In genomic region chr22:42963231-42963595, GRCh38 we compare ENCODE assay signal across 15 cellular contexts. TPM values are rescaled to one million over a fixed set of nuclear protein-coding genes. Genes with fewer than 3 reads are reported as not detected.
DNase-seq lines count a peak whose midpoint lies in the region; ATAC-seq and TF ChIP-seq lines count a peak whose summit lies in the region.
"Had no signal": no experiment of that assay in that cellular context is flagged by ENCODE, and none has a peak within 500 bp of the region (broad histone marks: within the 10 kb centered on the region; RNA-seq: fewer than 3 reads in every experiment).

No MANE protein-coding gene starts in this region.

- no peaks in the 10 kb centered on the region for H3K9me3 ChIP-seq in left ventricle myocardium inferior (replicated peaks)
- H3K9me3 ChIP-seq in duodenal mucosa (ENCODE audit: control insufficient read depth in 1 of 2, low read length in 2 of 2) = no peaks in the 10 kb centered on the region
- H3K9me3 ChIP-seq in upper lobe of right lung = no peaks in the 10 kb centered on the region
- H3K9me3 ChIP-seq: heart right ventricle, thoracic aorta had no signal

- intact Hi-C loops in left ventricle myocardium inferior (cut with micrococcal nuclease) (no loop called here), Right ventricle myocardium superior (cut with DNase I) (no loop called here), upper lobe of right lung (cut with DNase I) (no loop called here), posterior vena cava (cut with DNase I) (no loop called here)

- TF ChIP-seq CTCF in left ventricle myocardium inferior (IDR thresholded peaks at IDR 0.05; ENCODE audit: borderline replicate concordance) = no peak
- no peak for TF ChIP-seq CTCF in upper lobe of right lung (IDR thresholded peaks at IDR 0.05)

- H3K27me3 Mint-ChIP-seq in naive B cell = no peaks in the 10 kb centered on the region
- H3K27me3 Mint-ChIP-seq: activated CD4-positive, alpha-beta memory T cell treated with anti-CD3 and anti-CD28 coated beads, Interleukin-2, amount 10 ng/mL, durations not matched to agents 7 days and 5 days had no signal

- H3K36me3 ChIP-seq in left ventricle myocardium inferior = no peaks in the 10 kb centered on the region
- H3K36me3 ChIP-seq in duodenal mucosa (ENCODE audit: control insufficient read depth in 1 of 2, insufficient read depth in 2 of 2, low read length in 2 of 2) = peaks cover 0 to 3% of the 10 kb centered on the region in 2 donors
- peaks cover 7% of the 10 kb centered on the region for H3K36me3 ChIP-seq in upper lobe of right lung

- H3K4me3 ChIP-seq in left ventricle myocardium inferior (no peak overlapping the region), duodenal mucosa (ENCODE audit: low read depth in 1 of 2, low read length in 2 of 2) (no peak overlapping the region), upper lobe of right lung (no peak overlapping the region)
- H3K4me3 ChIP-seq: heart right ventricle, thoracic aorta had no signal

- H3K27ac Mint-ChIP-seq in naive B cell = peak overlapping the region in 4 of 6 donors; percentile 27 to 81 (median 61)
- H3K27ac Mint-ChIP-seq: activated CD4-positive, alpha-beta memory T cell treated with anti-CD3 and anti-CD28 coated beads, Interleukin-2, amount 10 ng/mL, durations not matched to agents 7 days and 5 days; activated T-cell treated with anti-CD3 and anti-CD28 coated beads, Interleukin-2, amount 50 U/mL, for 72 hours had no signal

- peak overlapping the region in 1 of 2 donors; percentile 6 for H3K9ac ChIP-seq in duodenal mucosa (ENCODE audit: low read depth in 1 of 2, low read length in 2 of 2)

- peak overlapping the region; percentile 67 for H3K27ac ChIP-seq in left ventricle myocardium inferior (replicated peaks)
- H3K27ac ChIP-seq in duodenal mucosa (ENCODE audit: low read depth, low read length) = peak overlapping the region; percentile 22
- peak overlapping the region; percentile 76 for H3K27ac ChIP-seq in upper lobe of right lung

- peaks cover 52 to 74% (median 69%) of the 10 kb centered on the region in 3 donors for H3K4me1 Mint-ChIP-seq in naive B cell

- H3K36me3 Mint-ChIP-seq in naive B cell = peaks cover 6 to 11% of the 10 kb centered on the region in 2 donors

- DNase-seq in left ventricle myocardium inferior (no peak), Right ventricle myocardium superior (no peak), naive B cell (no peak), upper lobe of right lung (no peak), NCI-H2196 treated with DMSO at 0.1 percent for 48 hours (lab: John Stamatoyannopoulos, UW; ENCODE audit: unreplicated experiment) (no peak), posterior vena cava (ENCODE audit: low spot score) (no peak), foreskin melanocyte (no peak)
- DNase-seq: ACHN; activated CD4-positive, alpha-beta memory T cell treated with anti-CD3 and anti-CD28 coated beads, Interleukin-2, amount 10 ng/mL, durations not matched to agents 7 days and 5 days; activated T-cell treated with anti-CD3 and anti-CD28 coated beads, Interleukin-2, amount 50 U/mL, for 72 hours; heart right ventricle; NCI-H2081; NCI-H526 had no signal

- H3K27me3 ChIP-seq in left ventricle myocardium inferior (ENCODE audit: low read depth) (no peaks in the 10 kb centered on the region), duodenal mucosa (ENCODE audit: control insufficient read depth in 1 of 2, insufficient read depth in 2 of 2, low read length in 2 of 2) (no peaks in the 10 kb centered on the region), upper lobe of right lung (no peaks in the 10 kb centered on the region)
- H3K27me3 ChIP-seq: heart right ventricle had no signal

- H3K9me3 Mint-ChIP-seq in naive B cell = no peaks in the 10 kb centered on the region
- H3K9me3 Mint-ChIP-seq: activated CD4-positive, alpha-beta memory T cell treated with anti-CD3 and anti-CD28 coated beads, Interleukin-2, amount 10 ng/mL, durations not matched to agents 7 days and 5 days; activated T-cell treated with anti-CD3 and anti-CD28 coated beads, Interleukin-2, amount 50 U/mL, for 72 hours had no signal

- H3K4me3 Mint-ChIP-seq in naive B cell = no peak overlapping the region
- H3K4me3 Mint-ChIP-seq: activated CD4-positive, alpha-beta memory T cell treated with anti-CD3 and anti-CD28 coated beads, Interleukin-2, amount 10 ng/mL, durations not matched to agents 7 days and 5 days had no signal

- H3K4me1 ChIP-seq in left ventricle myocardium inferior (peaks cover 72% of the 10 kb centered on the region), duodenal mucosa (ENCODE audit: control insufficient read depth in 1 of 2, insufficient read depth in 2 of 2, low read length in 2 of 2) (peaks cover 49 to 50% of the 10 kb centered on the region in 2 donors), upper lobe of right lung (peaks cover 64% of the 10 kb centered on the region)

- ATAC-seq in Right ventricle myocardium superior (ENCODE audit: poor library complexity) (no peak), naive B cell (ENCODE audit: low read depth in 2 of 2) (no peak), upper lobe of right lung (no peak)
- ATAC-seq: activated T-cell treated with anti-CD3 and anti-CD28 coated beads, Interleukin-2, amount 50 U/mL, for 72 hours had no signal

RNA-seq across cellular contexts. Expression of gene PACSIN2, which starts 51.7 kb away (rescaled TPM):
- total RNA-seq in left ventricle myocardium inferior = 64.8 TPM
- 60.2 TPM for total RNA-seq in Right ventricle myocardium superior
- 10 to 100 TPM; 30.9 to 43.4 (median 37.3) TPM for polyA plus RNA-seq in naive B cell (ENCODE audit: low read depth in 6 of 6)
- 128 TPM for total RNA-seq in upper lobe of right lung
- total RNA-seq in posterior vena cava = 10 to 100 TPM; 71.8 to 85.6 TPM

Comparison
In these comparisons a context has a peak if more than half of its experiments do, and no peak if none do; other contexts are left out.
1. H3K27ac ChIP-seq: peak in every context shown above with its lines; median percentile 76 in upper lobe of right lung; 67 in left ventricle myocardium inferior; 22 in duodenal mucosa.